8 cellular contexts compared by ENCODE assay signal in genomic region chr1:21904725-21905520, GRCh38. TPM values are rescaled to one million over a fixed set of nuclear protein-coding genes. Genes with fewer than 3 reads are reported as not detected.
DNase-seq lines count a peak whose midpoint lies in the region; ATAC-seq and TF ChIP-seq lines count a peak whose summit lies in the region.

No MANE protein-coding gene starts in this region.

- no peak overlapping the region for H4K5ac ChIP-seq in H9 (ENCODE audit: insufficient read length, low read depth, low read length)

- H3K36me3 ChIP-seq in RWPE2 (ENCODE audit: low read depth) (no peaks in the 10 kb centered on the region), esophagus squamous epithelium (no peaks in the 10 kb centered on the region)

- H3K27ac Mint-ChIP-seq in H9 (peak overlapping the region in 2 of 3 experiments; percentile 65 to 77; a peak in 3 of 7 replicates), immature natural killer cell (no peak overlapping the region)

- DNase-seq in H9 (no peak), RWPE2 (ENCODE audit: low spot score) (peak; percentile 81), esophagus squamous epithelium (lab: John Stamatoyannopoulos, UW) (peak; percentile 27), retinal pigment epithelial cell (ENCODE audit: low read depth) (peak; percentile 92), immature natural killer cell (no peak)

- H3K4me3 Mint-ChIP-seq in H9 (no peak overlapping the region; a peak in 1 of 5 replicates), immature natural killer cell (no peak overlapping the region)

- H3K9ac ChIP-seq in H9 (ENCODE audit: extremely low read depth, insufficient read length, low read length) = no peak overlapping the region

- no peak overlapping the region for H2BK120ac ChIP-seq in H9 (ENCODE audit: low read depth, low read length, poor library complexity, severe bottlenecking)

- H3K36me3 Mint-ChIP-seq in H9 (ENCODE audit: insufficient read depth in 1 of 3, low read depth in 3 of 3) = peaks cover 0 to 4% (median 2%) of the 10 kb centered on the region in 3 experiments; a peak in 4 of 7 replicates
- H3K36me3 Mint-ChIP-seq in immature natural killer cell = no peaks in the 10 kb centered on the region

- no peak for TF ChIP-seq CTCF in H9 (conservative IDR thresholded peaks at IDR 0.05)
- TF ChIP-seq CTCF in RWPE2 (IDR thresholded peaks at IDR 0.05; ENCODE audit: poor library complexity, severe bottlenecking) = no peak
- no peak for TF ChIP-seq CTCF in esophagus squamous epithelium (IDR thresholded peaks at IDR 0.05)
- no peak for TF ChIP-seq CTCF in retinal pigment epithelial cell (conservative IDR thresholded peaks at IDR 0.05; ENCODE audit: low read depth, low read length)

- H3K4me2 ChIP-seq in H9 (ENCODE audit: insufficient read depth, insufficient read length, low read length) = no peak overlapping the region

- no peak for TF ChIP-seq POLR2A in esophagus squamous epithelium (IDR thresholded peaks at IDR 0.05)

- H3K23me2 ChIP-seq in H9 (ENCODE audit: insufficient read length, low read depth, low read length, poor library complexity, severe bottlenecking) = no peaks in the 10 kb centered on the region

- no peak overlapping the region for H3K14ac ChIP-seq in H9 (ENCODE audit: insufficient read depth, low read length)

- H3K27me3 ChIP-seq in H9 (ENCODE audit: insufficient read depth, low read length) = no peaks in the 10 kb centered on the region
- no peaks in the 10 kb centered on the region for H3K27me3 ChIP-seq in RWPE2 (ENCODE audit: insufficient read depth, poor library complexity, severe bottlenecking)
- no peaks in the 10 kb centered on the region for H3K27me3 ChIP-seq in esophagus squamous epithelium

- no peak overlapping the region for H2BK5ac ChIP-seq in H9 (ENCODE audit: insufficient read length, low read length)

- H3K56ac ChIP-seq in H9 (ENCODE audit: insufficient read length, low read depth, low read length) = no peak overlapping the region

- no peak overlapping the region for H2BK15ac ChIP-seq in H9 (ENCODE audit: low read depth, low read length)

- ATAC-seq in RWPE2 (ENCODE audit: low read depth) = peak; percentile 77
- no peak for ATAC-seq in HG03521 (IDR thresholded peaks at IDR 0.05; ENCODE audit: unreplicated experiment)
- ATAC-seq in GM18858 (IDR thresholded peaks at IDR 0.05; ENCODE audit: unreplicated experiment) = no peak
- no peak for ATAC-seq in GM21526 (IDR thresholded peaks at IDR 0.05; ENCODE audit: low FRiP score, unreplicated experiment)

- no peak overlapping the region for H4K8ac ChIP-seq in H9 (replicated peaks; ENCODE audit: insufficient read length, low read depth, low read length)

- no peak overlapping the region for H3K27ac ChIP-seq in H9 (ENCODE audit: insufficient read length, low read depth, low read length)
- H3K27ac ChIP-seq in RWPE2 (ENCODE audit: poor library complexity, severe bottlenecking) = no peak overlapping the region
- H3K27ac ChIP-seq in esophagus squamous epithelium = peak overlapping the region; percentile 80 to 97 (median 90)

- peaks cover 10 to 31% of the 10 kb centered on the region in 2 experiments for H3K4me1 Mint-ChIP-seq in H9
- H3K4me1 Mint-ChIP-seq in immature natural killer cell = no peaks in the 10 kb centered on the region

- H3K23ac ChIP-seq in H9 (ENCODE audit: insufficient read length, low read depth, low read length) = no peak overlapping the region

- no peaks in the 10 kb centered on the region for H4K20me1 ChIP-seq in H9 (ENCODE audit: control insufficient read depth, insufficient read depth, insufficient read length)

- H3K4me1 ChIP-seq in H9 (ENCODE audit: insufficient read depth, low read length) = no peaks in the 10 kb centered on the region; the same call in 1 of the 2 replicates
- peaks cover 9% of the 10 kb centered on the region for H3K4me1 ChIP-seq in RWPE2 (ENCODE audit: insufficient read depth, poor library complexity, severe bottlenecking)
- H3K4me1 ChIP-seq in esophagus squamous epithelium = peaks cover 58 to 100% (median 98%) of the 10 kb centered on the region in 3 donors

- no peak overlapping the region for H3K18ac ChIP-seq in H9 (ENCODE audit: insufficient read length, low read depth, low read length)

- no peaks in the 10 kb centered on the region for H3K79me2 ChIP-seq in H9 (ENCODE audit: insufficient read depth, low read length)

- no peak overlapping the region for H2AFZ ChIP-seq in H9 (ENCODE audit: low read length)

- no peaks in the 10 kb centered on the region for H3K9me3 Mint-ChIP-seq in H9
- H3K9me3 Mint-ChIP-seq in immature natural killer cell = no peaks in the 10 kb centered on the region

- no peak overlapping the region for H2AK5ac ChIP-seq in H9 (ENCODE audit: insufficient read length, low read length)

- H3K4me3 ChIP-seq in RWPE2 (ENCODE audit: severe bottlenecking) = no peak overlapping the region
- no peak overlapping the region for H3K4me3 ChIP-seq in esophagus squamous epithelium
- no peak overlapping the region for H3K4me3 ChIP-seq in retinal pigment epithelial cell (ENCODE audit: low read length)

- H3K79me1 ChIP-seq in H9 (ENCODE audit: insufficient read depth, low read depth, low read length, poor library complexity, severe bottlenecking) = no peaks in the 10 kb centered on the region

- no peak overlapping the region for H4K91ac ChIP-seq in H9 (ENCODE audit: insufficient read length, low read depth, low read length)

- H3K27me3 Mint-ChIP-seq in H9 (ENCODE audit: low read depth) (no peaks in the 10 kb centered on the region), immature natural killer cell (ENCODE audit: low read depth in 3 of 3) (peaks cover 0 to 4% (median 3%) of the 10 kb centered on the region in 3 donors)

- H2BK12ac ChIP-seq in H9 (ENCODE audit: insufficient read length, low read depth, low read length) = no peak overlapping the region

- H2BK20ac ChIP-seq in H9 (ENCODE audit: low read depth, low read length, poor library complexity, severe bottlenecking) = no peak overlapping the region

- H3K9me3 ChIP-seq in H9 (ENCODE audit: control insufficient read depth, low read depth, low read length) (no peaks in the 10 kb centered on the region), RWPE2 (ENCODE audit: severe bottlenecking) (peaks cover under 1% of the 10 kb centered on the region), esophagus squamous epithelium (no peaks in the 10 kb centered on the region)

- WGBS in H9 (ENCODE audit: extremely low coverage, insufficient read length, low lambda C conversion rate) = no CpG with 5 or more reads among the region's 22 CpGs
- 39 to 48% methylated on average over 11 to 15 of the region's 22 CpGs for WGBS in esophagus squamous epithelium, 2 donors

- H3K4ac ChIP-seq in H9 (ENCODE audit: low read depth, low read length) = no peak overlapping the region

- intact Hi-C loops in esophagus squamous epithelium (cut with DNase I) = no loop called here

- no peak overlapping the region for H3T11ph ChIP-seq in H9 (ENCODE audit: low read length)

RNA-seq across cellular contexts. Expression of gene HSPG2, which starts 32.2 kb away (rescaled TPM):
- total RNA-seq in H9 (2021) (80.8 and 90.0 TPM in 2 replicates), esophagus squamous epithelium (100 to 1,000 TPM in 1 of 4 donors, 10 to 100 TPM in 3; 44.9 to 107 (median 54.2) TPM)
- polyA plus RNA-seq in immature natural killer cell = under 1 TPM in 1 of 3 donors, not detected in 2; 0.19 TPM

Comparison
In these comparisons a context has a peak if more than half of its experiments do, and no peak if none do; other contexts are left out.
1. DNase-seq: peak in RWPE2 (single experiment), esophagus squamous epithelium (single experiment) and retinal pigment epithelial cell (single experiment); none in H9 (single experiment) and immature natural killer cell (0 of 3).
2. H3K27ac ChIP-seq: peak in esophagus squamous epithelium (4 of 4); none in H9 (single experiment) and RWPE2 (single experiment).
3. H3K27ac Mint-ChIP-seq: peak in H9 (2 of 3); none in immature natural killer cell (0 of 6).